20 cellular contexts compared by ENCODE assay signal in genomic region chr10:97468162-97468561, GRCh38. TPM values are rescaled to one million over a fixed set of nuclear protein-coding genes. Genes with fewer than 3 reads are reported as not detected.
DNase-seq lines count a peak whose midpoint lies in the region; ATAC-seq, FAIRE-seq and TF ChIP-seq lines count a peak whose summit lies in the region.
"Had no signal": no experiment of that assay in that cellular context is flagged by ENCODE, and none has a peak within 500 bp of the region (broad histone marks: within the 10 kb centered on the region; RNA-seq: fewer than 3 reads in every experiment).

No MANE protein-coding gene starts in this region.

- no peak overlapping the region for H3K4me3 Mint-ChIP-seq in activated naive CD4-positive, alpha-beta T cell treated with anti-CD3 and anti-CD28 coated beads for 36 hours
- no peak overlapping the region for H3K4me3 Mint-ChIP-seq in activated naive CD4-positive, alpha-beta T cell treated with anti-CD3 and anti-CD28 coated beads, Interleukin-2, amount 10 ng/mL, durations not matched to agents 7 days and 5 days
- H3K4me3 Mint-ChIP-seq in endodermal cell = no peak overlapping the region
- H3K4me3 Mint-ChIP-seq: CD4-positive, alpha-beta memory T cell; IgD-negative memory B cell had no signal

- TF ChIP-seq POLR2A in testis (IDR thresholded peaks at IDR 0.05) = no peak

- peak overlapping the region; percentile 22 for H3K27ac Mint-ChIP-seq in activated naive CD4-positive, alpha-beta T cell treated with anti-CD3 and anti-CD28 coated beads for 36 hours
- no peak overlapping the region for H3K27ac Mint-ChIP-seq in activated naive CD4-positive, alpha-beta T cell treated with anti-CD3 and anti-CD28 coated beads, Interleukin-2, amount 10 ng/mL, durations not matched to agents 7 days and 5 days
- H3K27ac Mint-ChIP-seq in endodermal cell = peak overlapping the region; percentile 55

- peaks cover 23% of the 10 kb centered on the region for H3K36me3 Mint-ChIP-seq in activated naive CD4-positive, alpha-beta T cell treated with anti-CD3 and anti-CD28 coated beads for 36 hours (ENCODE audit: low read depth)
- peaks cover 38% of the 10 kb centered on the region for H3K36me3 Mint-ChIP-seq in activated naive CD4-positive, alpha-beta T cell treated with anti-CD3 and anti-CD28 coated beads, Interleukin-2, amount 10 ng/mL, durations not matched to agents 7 days and 5 days
- peaks cover 59% of the 10 kb centered on the region for H3K36me3 Mint-ChIP-seq in endodermal cell (ENCODE audit: low read depth)
- H3K36me3 Mint-ChIP-seq: IgD-negative memory B cell had no signal

- ATAC-seq in upper lobe of right lung = no peak
- no peak for ATAC-seq in left cardiac atrium

- TF ChIP-seq CTCF in endodermal cell (conservative IDR thresholded peaks at IDR 0.05) (no peak), upper lobe of right lung (IDR thresholded peaks at IDR 0.05) (no peak), testis (IDR thresholded peaks at IDR 0.05) (no peak)

- no peaks in the 10 kb centered on the region for H3K9me3 Mint-ChIP-seq in activated naive CD4-positive, alpha-beta T cell treated with anti-CD3 and anti-CD28 coated beads for 36 hours
- no peaks in the 10 kb centered on the region for H3K9me3 Mint-ChIP-seq in activated naive CD4-positive, alpha-beta T cell treated with anti-CD3 and anti-CD28 coated beads, Interleukin-2, amount 10 ng/mL, durations not matched to agents 7 days and 5 days
- no peaks in the 10 kb centered on the region for H3K9me3 Mint-ChIP-seq in endodermal cell
- H3K9me3 Mint-ChIP-seq: CD4-positive, alpha-beta memory T cell; IgD-negative memory B cell had no signal

- 92% methylated on average over 3 of the region's 3 CpGs for WGBS in endodermal cell (ENCODE audit: insufficient coverage in 1 of 2, insufficient read length in 1 of 2), 2 experiments
- 70 to 84% methylated on average over 3 of the region's 3 CpGs for WGBS in testis, 2 donors

- H3K9me3 ChIP-seq in endodermal cell (ENCODE audit: control insufficient read depth, low read length) = no peaks in the 10 kb centered on the region
- no peaks in the 10 kb centered on the region for H3K9me3 ChIP-seq in upper lobe of right lung
- H3K9me3 ChIP-seq in testis = no peaks in the 10 kb centered on the region
- H3K9me3 ChIP-seq: esophagus squamous epithelium, tibial nerve had no signal

- H3K4me1 ChIP-seq in endodermal cell (ENCODE audit: control insufficient read depth, insufficient read depth, low read length) = peaks cover 6% of the 10 kb centered on the region
- H3K4me1 ChIP-seq in upper lobe of right lung = peaks cover 6% of the 10 kb centered on the region
- H3K4me1 ChIP-seq in testis = no peaks in the 10 kb centered on the region

- no peak overlapping the region for H3K27ac ChIP-seq in endodermal cell (ENCODE audit: low read depth, low read length)
- peak overlapping the region; percentile 49 for H3K27ac ChIP-seq in upper lobe of right lung
- H3K27ac ChIP-seq in testis = no peak overlapping the region
- H3K27ac ChIP-seq: tibial nerve, WERI-Rb-1 had no signal

- intact Hi-C loops in activated naive CD4-positive, alpha-beta T cell treated with anti-CD3 and anti-CD28 coated beads for 36 hours (cut with micrococcal nuclease) = no loop called here
- intact Hi-C loops in upper lobe of right lung (cut with DNase I) = no loop called here
- intact Hi-C loops in testis (cut with DNase I; ENCODE audit: low total_unique reads) = loop anchor here (10.0 kb wide), 1 partner anchor 77 kb away; no protein-coding TSS in a partner anchor
- intact Hi-C loops in left cardiac atrium (cut with DNase I) = loop anchor here (5.0 to 10.0 kb wide), 3 partner anchors 84 to 147 kb away; no protein-coding TSS in a partner anchor

- peaks cover 82% of the 10 kb centered on the region for H3K36me3 ChIP-seq in endodermal cell (ENCODE audit: control insufficient read depth, insufficient read depth, low read length)
- peaks cover 99% of the 10 kb centered on the region for H3K36me3 ChIP-seq in upper lobe of right lung
- no peaks in the 10 kb centered on the region for H3K36me3 ChIP-seq in testis (ENCODE audit: low read depth, missing control alignments)

- H3K27me3 Mint-ChIP-seq in activated naive CD4-positive, alpha-beta T cell treated with anti-CD3 and anti-CD28 coated beads for 36 hours (ENCODE audit: low read depth) = no peaks in the 10 kb centered on the region
- no peaks in the 10 kb centered on the region for H3K27me3 Mint-ChIP-seq in activated naive CD4-positive, alpha-beta T cell treated with anti-CD3 and anti-CD28 coated beads, Interleukin-2, amount 10 ng/mL, durations not matched to agents 7 days and 5 days
- no peaks in the 10 kb centered on the region for H3K27me3 Mint-ChIP-seq in endodermal cell (ENCODE audit: insufficient read depth)
- H3K27me3 Mint-ChIP-seq: CD4-positive, alpha-beta memory T cell; IgD-negative memory B cell had no signal

- H3K9ac ChIP-seq in endodermal cell (ENCODE audit: extremely low read depth, low read length, poor library complexity, severe bottlenecking) = no peak overlapping the region

- H3K4me3 ChIP-seq in endodermal cell (ENCODE audit: low read length) (no peak overlapping the region), upper lobe of right lung (no peak overlapping the region), testis (no peak overlapping the region)
- H3K4me3 ChIP-seq: esophagus squamous epithelium, tibial nerve had no signal

- FAIRE-seq in HTR-8/SVneo (lab: Jason Lieb, UNC) = no peak
- FAIRE-seq: RCC 7860 had no signal

- CTCF ChIA-PET in activated naive CD4-positive, alpha-beta T cell treated with anti-CD3 and anti-CD28 coated beads for 36 hours (lab: Charles Lee) = interaction anchor here (0.6 to 5.2 kb wide), 6 partner anchors 9 to 211 kb away, joined by 3 to 63 read pairs (median 4); no protein-coding TSS in a partner anchor
- CTCF ChIA-PET in activated naive CD4-positive, alpha-beta T cell treated with anti-CD3 and anti-CD28 coated beads, Interleukin-2, amount 10 ng/mL, durations not matched to agents 7 days and 5 days (lab: Charles Lee) = interaction anchor here (6.3 kb wide), 1 partner anchor 85 kb away, joined by 73 read pairs; no protein-coding TSS in a partner anchor

- no peaks in the 10 kb centered on the region for H3K4me1 Mint-ChIP-seq in activated naive CD4-positive, alpha-beta T cell treated with anti-CD3 and anti-CD28 coated beads for 36 hours (ENCODE audit: low read depth)
- no peaks in the 10 kb centered on the region for H3K4me1 Mint-ChIP-seq in activated naive CD4-positive, alpha-beta T cell treated with anti-CD3 and anti-CD28 coated beads, Interleukin-2, amount 10 ng/mL, durations not matched to agents 7 days and 5 days
- H3K4me1 Mint-ChIP-seq in endodermal cell = no peaks in the 10 kb centered on the region
- H3K4me1 Mint-ChIP-seq: IgD-negative memory B cell had no signal

- H3K27me3 ChIP-seq in endodermal cell (ENCODE audit: control insufficient read depth, insufficient read depth, low read length, poor library complexity, severe bottlenecking) (no peaks in the 10 kb centered on the region), upper lobe of right lung (no peaks in the 10 kb centered on the region), testis (no peaks in the 10 kb centered on the region)
- H3K27me3 ChIP-seq: esophagus squamous epithelium, tibial nerve had no signal

- no peak for DNase-seq in activated naive CD4-positive, alpha-beta T cell treated with anti-CD3 and anti-CD28 coated beads for 36 hours
- DNase-seq in activated naive CD4-positive, alpha-beta T cell treated with anti-CD3 and anti-CD28 coated beads, Interleukin-2, amount 10 ng/mL, durations not matched to agents 7 days and 5 days = no peak
- DNase-seq in NCI-H2029 (lab: John Stamatoyannopoulos, UW) (peak; percentile 48), endodermal cell (no peak), upper lobe of right lung (no peak), testis (no peak), left cardiac atrium (no peak), HTR-8/SVneo (ENCODE audit: insufficient read length, low spot score) (no peak)
- DNase-seq: activated gamma-delta T cell; CD4-positive, alpha-beta memory T cell; esophagus squamous epithelium; H7; head of caudate nucleus; NCI-H1092 treated with DMSO at 0.1 percent for 48 hours; NCI-H526 treated with DMSO at 0.1 percent for 48 hours; stimulated activated CD4-positive, alpha-beta T cell treated with anti-CD3 and anti-CD28 coated beads, Interleukin-4, amount 100 ng/mL, for 24 hours; WERI-Rb-1 had no signal

RNA-seq across cellular contexts. Expression of gene ZDHHC16, which starts 22.2 kb away (rescaled TPM):
- 10 to 100 TPM; 20.7 to 26.5 TPM for total RNA-seq in activated naive CD4-positive, alpha-beta T cell treated with anti-CD3 and anti-CD28 coated beads for 36 hours
- 10 to 100 TPM; 44.5 to 53.6 TPM for total RNA-seq in endodermal cell
- 39.3 TPM for polyA plus RNA-seq in endodermal cell (2013, experiment 1 of 2)
- 34.4 TPM for polyA plus RNA-seq in endodermal cell (2013, experiment 2 of 2)
- 63.2 TPM for total RNA-seq in upper lobe of right lung
- total RNA-seq in testis = 10 to 100 TPM; 42.8 to 58.0 TPM
- 40.5 TPM for polyA plus RNA-seq in testis (ENCODE audit: insufficient read depth, low read depth, low replicate concordance)
- total RNA-seq in left cardiac atrium = 10 to 100 TPM; 26.2 to 26.5 TPM

RNA-seq across cellular contexts. Expression of gene EXOSC1, which starts 22.4 kb away (rescaled TPM):
- 10 to 100 TPM; 54.9 to 64.0 TPM for total RNA-seq in activated naive CD4-positive, alpha-beta T cell treated with anti-CD3 and anti-CD28 coated beads for 36 hours
- total RNA-seq in endodermal cell = 10 to 100 TPM; 48.9 to 55.6 TPM
- 57.7 TPM for polyA plus RNA-seq in endodermal cell (2013, experiment 1 of 2)
- 54.7 TPM for polyA plus RNA-seq in endodermal cell (2013, experiment 2 of 2)
- total RNA-seq in upper lobe of right lung = 27.0 TPM
- total RNA-seq in testis = 10 to 100 TPM; 24.5 to 27.9 TPM
- polyA plus RNA-seq in testis (ENCODE audit: insufficient read depth, low read depth, low replicate concordance) = 31.4 TPM
- total RNA-seq in left cardiac atrium = 10 to 100 TPM; 16.6 to 18.6 TPM

RNA-seq across cellular contexts. Expression of gene MMS19, which starts 30.1 kb away (rescaled TPM):
- total RNA-seq in activated naive CD4-positive, alpha-beta T cell treated with anti-CD3 and anti-CD28 coated beads for 36 hours = 10 to 100 TPM; 95.0 to 95.6 TPM
- total RNA-seq in endodermal cell (10 to 100 TPM; 84.2 to 98.8 TPM), upper lobe of right lung (70.7 TPM), testis (100 to 1,000 TPM; 206 to 253 TPM), left cardiac atrium (10 to 100 TPM; 31.9 to 34.0 TPM)
- 103 TPM for polyA plus RNA-seq in endodermal cell (2013, experiment 1 of 2)
- polyA plus RNA-seq in endodermal cell (2013, experiment 2 of 2) = 84.0 TPM
- 109 TPM for polyA plus RNA-seq in testis (ENCODE audit: insufficient read depth, low read depth, low replicate concordance)

RNA-seq across cellular contexts. Expression of gene UBTD1, which starts 30.6 kb away (rescaled TPM):
- 1 to 10 TPM in 1 of 2 experiments, under 1 TPM in 1; 0.86 to 1.3 TPM for total RNA-seq in activated naive CD4-positive, alpha-beta T cell treated with anti-CD3 and anti-CD28 coated beads for 36 hours
- total RNA-seq in endodermal cell (10 to 100 TPM; 19.1 to 19.3 TPM), upper lobe of right lung (37.5 TPM), testis (100 to 1,000 TPM; 111 to 143 TPM), left cardiac atrium (10 to 100 TPM; 22.6 to 23.7 TPM)
- 11.7 TPM for polyA plus RNA-seq in endodermal cell (2013, experiment 1 of 2)
- 12.2 TPM for polyA plus RNA-seq in endodermal cell (2013, experiment 2 of 2)
- polyA plus RNA-seq in testis (ENCODE audit: insufficient read depth, low read depth, low replicate concordance) = 74.1 TPM

RNA-seq across cellular contexts. Expression of gene PGAM1, which starts 42.2 kb away (rescaled TPM):
- total RNA-seq in activated naive CD4-positive, alpha-beta T cell treated with anti-CD3 and anti-CD28 coated beads for 36 hours = 1,000 to 10,000 TPM; 1,371 to 1,393 TPM
- total RNA-seq in endodermal cell (100 to 1,000 TPM; 490 to 499 TPM), upper lobe of right lung (139 TPM), testis (100 to 1,000 TPM; 244 to 279 TPM), left cardiac atrium (100 to 1,000 TPM; 258 to 344 TPM)
- 541 TPM for polyA plus RNA-seq in endodermal cell (2013, experiment 1 of 2)
- 508 TPM for polyA plus RNA-seq in endodermal cell (2013, experiment 2 of 2)
- 238 TPM for polyA plus RNA-seq in testis (ENCODE audit: insufficient read depth, low read depth, low replicate concordance)

Comparison
In these comparisons a context has a peak if more than half of its experiments do, and no peak if none do; other contexts are left out.
1. intact Hi-C loops: an anchor here in testis (10.0 kb wide) and left cardiac atrium (5.0 to 10.0 kb wide); none called in activated naive CD4-positive, alpha-beta T cell treated with anti-CD3 and anti-CD28 coated beads for 36 hours and upper lobe of right lung.